In genomic region chr1:231691618-231692259, GRCh38 we compare ENCODE assay signal across 8 cellular contexts.
DNase-seq lines count a peak whose midpoint lies in the region; ATAC-seq, FAIRE-seq and TF ChIP-seq lines count a peak whose summit lies in the region.

No MANE protein-coding gene starts in this region.

- FAIRE-seq in urothelium cell line (lab: Jason Lieb, UNC), result no peak

- H3K4me3 ChIP-seq in body of pancreas, result no peak overlapping the region

- H3K4me1 ChIP-seq in body of pancreas, result no peaks in the 10 kb centered on the region

- peak; percentile 21 to 36 (median 28) for TF ChIP-seq CTCF in body of pancreas (IDR thresholded peaks at IDR 0.05)

- ATAC-seq in body of pancreas (no peak), GM21786 (IDR thresholded peaks at IDR 0.05; ENCODE audit: unreplicated experiment) (no peak)

- WGBS in body of pancreas, 2 donors, result 60 to 64% methylated on average over 17 of the region's 17 CpGs

- no peaks in the 10 kb centered on the region for H3K36me3 ChIP-seq in body of pancreas (replicated peaks in 1 of 2; ENCODE audit: insufficient read depth in 1 of 2, low read depth in 2 of 2)

- no peaks in the 10 kb centered on the region for H3K27me3 ChIP-seq in body of pancreas

- TF ChIP-seq POLR2A in body of pancreas (IDR thresholded peaks at IDR 0.05), result no peak

- no peaks in the 10 kb centered on the region for H3K9me3 ChIP-seq in body of pancreas

- intact Hi-C loops in body of pancreas (cut with DNase I), result no loop called here

- DNase-seq in NCI-H510A treated with DMSO at 0.1 percent for 48 hours (lab: John Stamatoyannopoulos, UW) (peak; percentile 18), NCI-H510A (lab: John Stamatoyannopoulos, UW) (no peak), body of pancreas (peak in 1 of 4 donors; percentile 27), iPS-NIHi11 (ENCODE audit: low spot score) (peak; percentile 84), urothelium cell line (ENCODE audit: low spot score) (peak; percentile 34), SIG-M5 (lab: John Stamatoyannopoulos, UW) (no peak)
- no peak for DNase-seq in activated CD4-positive, CD25-positive, alpha-beta regulatory T cell treated with anti-CD3 and anti-CD28 coated beads, Interleukin-2, amount 50 U/mL, for 72 hours

- no peak overlapping the region for H3K27ac ChIP-seq in body of pancreas

Comparison
In these comparisons a context has a peak if more than half of its experiments do, and no peak if none do; other contexts are left out.
1. DNase-seq: peak in NCI-H510A treated with DMSO at 0.1 percent for 48 hours (single experiment), iPS-NIHi11 (single experiment) and urothelium cell line (single experiment); none in NCI-H510A (single experiment), SIG-M5 (single experiment) and activated CD4-positive, CD25-positive, alpha-beta regulatory T cell treated with anti-CD3 and anti-CD28 coated beads, Interleukin-2, amount 50 U/mL, for 72 hours (single experiment).